Comparison of ENCODE assay signal across 12 cellular contexts in the genomic region with DNA sequence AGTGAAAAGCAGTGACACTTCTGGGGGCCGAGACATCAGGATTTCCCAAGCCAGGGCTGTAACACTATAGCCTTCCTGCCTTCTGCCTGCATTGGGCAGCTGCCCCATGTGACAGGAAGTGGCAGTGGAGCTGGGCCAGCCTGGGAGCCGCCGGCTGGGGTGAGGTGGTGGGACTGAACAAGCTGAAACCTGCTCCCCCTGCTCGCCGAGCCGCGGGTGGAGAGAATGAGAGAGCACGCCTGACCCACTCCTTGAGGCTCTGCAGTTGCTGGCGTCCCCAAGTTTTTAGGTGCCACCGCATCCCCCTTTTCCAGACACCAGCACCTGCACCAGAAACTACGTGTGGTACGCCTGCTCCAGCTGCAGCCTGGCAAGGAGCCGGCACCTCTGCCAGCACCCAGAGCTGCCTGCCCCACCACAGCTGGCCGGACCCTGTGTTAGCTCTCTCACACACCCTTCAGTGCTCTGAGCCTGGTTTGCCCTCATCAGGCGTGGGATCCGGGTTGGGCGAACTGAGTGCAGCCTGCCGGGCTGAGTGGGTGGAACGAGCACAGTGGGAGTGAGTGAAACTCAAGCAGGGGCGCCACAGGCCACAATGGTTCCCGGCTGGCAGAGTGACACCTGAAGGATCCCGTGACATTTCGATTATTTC.
DNase-seq lines count a peak whose midpoint lies in the region; ATAC-seq and TF ChIP-seq lines count a peak whose summit lies in the region.
"Had no signal": no experiment of that assay in that cellular context is flagged by ENCODE, and none has a peak within 500 bp of the region (broad histone marks: within the 10 kb centered on the region; RNA-seq: fewer than 3 reads in every experiment).

No MANE protein-coding gene starts in this region.

- H3K27me3 ChIP-seq in body of pancreas, result no peaks in the 10 kb centered on the region
- H3K27me3 ChIP-seq in tibial nerve, result no peaks in the 10 kb centered on the region

- no peak overlapping the region for H3K27ac Mint-ChIP-seq in activated CD8-positive, alpha-beta memory T cell treated with anti-CD3 and anti-CD28 coated beads, Interleukin-2, amount 10 ng/mL, durations not matched to agents 7 days and 5 days

- H3K27me3 Mint-ChIP-seq in activated CD8-positive, alpha-beta memory T cell treated with anti-CD3 and anti-CD28 coated beads, Interleukin-2, amount 10 ng/mL, durations not matched to agents 7 days and 5 days, result no peaks in the 10 kb centered on the region

- CTCF ChIA-PET in activated CD8-positive, alpha-beta memory T cell treated with anti-CD3 and anti-CD28 coated beads, Interleukin-2, amount 10 ng/mL, durations not matched to agents 7 days and 5 days (lab: Charles Lee), result no interaction called here

- 88 to 90% methylated on average over 22 to 23 of the region's 23 CpGs for WGBS in body of pancreas, 2 donors
- WGBS in tibial nerve, 2 donors, result 83 to 86% methylated on average over 19 to 23 of the region's 23 CpGs

- no peak overlapping the region for H3K4me3 Mint-ChIP-seq in activated CD8-positive, alpha-beta memory T cell treated with anti-CD3 and anti-CD28 coated beads, Interleukin-2, amount 10 ng/mL, durations not matched to agents 7 days and 5 days

- H3K4me3 ChIP-seq in NB4 (ENCODE audit: low read depth, low read length) (peak overlapping the region; percentile 83), body of pancreas (no peak overlapping the region), tibial nerve (no peak overlapping the region)

- TF ChIP-seq POLR2A in NB4 (IDR thresholded peaks at IDR 0.05; ENCODE audit: extremely low read depth, insufficient read length), result no peak
- TF ChIP-seq POLR2A in body of pancreas (IDR thresholded peaks at IDR 0.05), result no peak
- no peak for TF ChIP-seq POLR2A in tibial nerve (IDR thresholded peaks at IDR 0.05)

- H3K9me3 ChIP-seq in body of pancreas, result no peaks in the 10 kb centered on the region
- no peaks in the 10 kb centered on the region for H3K9me3 ChIP-seq in tibial nerve

- peaks cover 6% of the 10 kb centered on the region for H3K9me3 Mint-ChIP-seq in activated CD8-positive, alpha-beta memory T cell treated with anti-CD3 and anti-CD28 coated beads, Interleukin-2, amount 10 ng/mL, durations not matched to agents 7 days and 5 days (ENCODE audit: low read depth)

- peaks cover 28% of the 10 kb centered on the region for H3K36me3 Mint-ChIP-seq in activated CD8-positive, alpha-beta memory T cell treated with anti-CD3 and anti-CD28 coated beads, Interleukin-2, amount 10 ng/mL, durations not matched to agents 7 days and 5 days

- peak; percentile 27 for ATAC-seq in body of pancreas
- no peak for ATAC-seq in left lobe of liver
- ATAC-seq in activated CD8-positive, alpha-beta memory T cell treated with anti-CD3 and anti-CD28 coated beads, Interleukin-2, amount 10 ng/mL, durations not matched to agents 7 days and 5 days, result no peak
- no peak for ATAC-seq in HG03159 (IDR thresholded peaks at IDR 0.05; ENCODE audit: unreplicated experiment)

- H3K27ac ChIP-seq in body of pancreas (peak overlapping the region in 1 of 4 donors; percentile 52), tibial nerve (peak overlapping the region in 3 of 4 donors; percentile 3 to 89 (median 83))

- DNase-seq in NB4 (ENCODE audit: low read depth), result peak; percentile 89
- DNase-seq in body of pancreas, result peak in 1 of 4 donors; percentile 10
- DNase-seq in left lobe of liver (ENCODE audit: low spot score), result peak; percentile 53
- DNase-seq in tibial nerve (ENCODE audit: low spot score in 2 of 2), result no peak
- DNase-seq in activated CD8-positive, alpha-beta memory T cell treated with anti-CD3 and anti-CD28 coated beads, Interleukin-2, amount 10 ng/mL, durations not matched to agents 7 days and 5 days, result no peak
- DNase-seq in activated T-cell treated with anti-CD3 and anti-CD28 coated beads, Interleukin-2, amount 50 U/mL, for 1 hour, result no peak
- DNase-seq: activated gamma-delta T cell; central memory CD4-positive, alpha-beta T cell; kidney glomerular epithelial cell; NCI-H510A; stimulated activated CD4-positive, alpha-beta T cell treated with anti-CD3 and anti-CD28 coated beads, Interleukin-4, amount 100 ng/mL, for 4 hours had no signal

- H3K4me1 ChIP-seq in body of pancreas, result no peaks in the 10 kb centered on the region
- H3K4me1 ChIP-seq in tibial nerve, result peaks cover 0 to 50% (median 9%) of the 10 kb centered on the region in 4 donors

- no peak for TF ChIP-seq EP300 in tibial nerve (IDR thresholded peaks at IDR 0.05)

- no peaks in the 10 kb centered on the region for H3K36me3 ChIP-seq in body of pancreas (replicated peaks in 1 of 2; ENCODE audit: insufficient read depth in 1 of 2, low read depth in 2 of 2)
- peaks cover 0 to 7% (median 0%) of the 10 kb centered on the region in 3 donors for H3K36me3 ChIP-seq in tibial nerve

- intact Hi-C loops in body of pancreas (cut with DNase I), result no loop called here

- no peak for TF ChIP-seq CTCF in NB4 (IDR thresholded peaks at IDR 0.05; ENCODE audit: low read depth, low read length)
- TF ChIP-seq CTCF in body of pancreas (IDR thresholded peaks at IDR 0.05), result no peak
- TF ChIP-seq CTCF in tibial nerve (IDR thresholded peaks at IDR 0.05), result no peak

- H3K4me1 Mint-ChIP-seq in activated CD8-positive, alpha-beta memory T cell treated with anti-CD3 and anti-CD28 coated beads, Interleukin-2, amount 10 ng/mL, durations not matched to agents 7 days and 5 days, result peaks cover 32% of the 10 kb centered on the region

Comparison
In these comparisons a context has a peak if more than half of its experiments do, and no peak if none do; other contexts are left out.
1. DNase-seq: peak in NB4 (single experiment) and left lobe of liver (single experiment); none in tibial nerve (0 of 2), activated CD8-positive, alpha-beta memory T cell treated with anti-CD3 and anti-CD28 coated beads, Interleukin-2, amount 10 ng/mL, durations not matched to agents 7 days and 5 days (single experiment) and activated T-cell treated with anti-CD3 and anti-CD28 coated beads, Interleukin-2, amount 50 U/mL, for 1 hour (single experiment).